Comparison of ENCODE assay signal across 22 cellular contexts in the genomic region with DNA sequence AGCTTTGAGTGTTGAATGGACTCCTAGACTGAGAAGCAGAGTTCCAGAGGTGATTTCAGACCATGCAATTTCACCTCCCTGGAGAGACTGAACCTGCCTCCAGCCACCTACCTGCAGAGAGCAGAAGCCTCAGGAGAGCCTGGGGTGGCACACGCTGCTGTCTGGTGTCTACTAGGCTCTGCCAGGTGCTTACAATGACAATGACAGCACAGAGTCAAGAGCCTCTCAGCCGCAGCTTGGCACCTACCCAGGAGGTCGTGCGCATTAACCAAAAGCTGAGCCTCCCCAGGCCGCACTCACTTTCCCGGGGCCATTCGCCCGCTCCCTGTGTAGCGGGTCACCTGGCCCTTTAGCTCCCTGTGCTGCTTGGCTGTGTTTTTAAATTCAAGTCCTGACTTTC.
DNase-seq lines count a peak whose midpoint lies in the region; ATAC-seq and TF ChIP-seq lines count a peak whose summit lies in the region.
"Had no signal": no experiment of that assay in that cellular context is flagged by ENCODE, and none has a peak within 500 bp of the region (broad histone marks: within the 10 kb centered on the region; RNA-seq: fewer than 3 reads in every experiment).

No MANE protein-coding gene starts in this region.

- ATAC-seq in left cardiac atrium, result peak; percentile 29 to 55
- ATAC-seq: gastrocnemius medialis, left colon had no signal

- TF ChIP-seq RAD21 in SK-N-SH (IDR thresholded peaks at IDR 0.05; ENCODE audit: low read length), result no peak

- POLR2A ChIA-PET in SK-N-SH (lab: Yijun Ruan, JAX), result interaction anchor here (0.6 kb wide), 1 partner anchor 1202 kb away, joined by 3 read pairs; no protein-coding TSS in a partner anchor

- TF ChIP-seq EP300 in SK-N-SH (IDR thresholded peaks at IDR 0.05; ENCODE audit: borderline replicate concordance in 1 of 2, low read depth in 1 of 2, low read length in 1 of 2), result no peak

- no peaks in the 10 kb centered on the region for H3F3A ChIP-seq in SK-N-SH (replicated peaks; ENCODE audit: insufficient read depth)

- no peaks in the 10 kb centered on the region for H3K9me3 ChIP-seq in SK-N-SH
- H3K9me3 ChIP-seq: gastrocnemius medialis had no signal

- no peak for TF ChIP-seq CTCF in SK-N-SH (IDR thresholded peaks at IDR 0.05)

- H3K9me2 ChIP-seq in SK-N-SH, result no peaks in the 10 kb centered on the region

- H3K36me3 ChIP-seq in SK-N-SH (replicated peaks in 1 of 2; ENCODE audit: control insufficient read depth in 1 of 2, insufficient read depth in 2 of 2, low read length in 1 of 2), result peaks cover 3 to 5% of the 10 kb centered on the region in 2 experiments
- H3K36me3 ChIP-seq: gastrocnemius medialis had no signal

- no peaks in the 10 kb centered on the region; a peak in 1 of 4 replicates for H3K4me1 ChIP-seq in SK-N-SH (ENCODE audit: control insufficient read depth in 1 of 2, insufficient read depth in 2 of 2, low read depth in 1 of 2, low read length in 1 of 2)

- H3K79me2 ChIP-seq in SK-N-SH (ENCODE audit: insufficient read depth), result no peaks in the 10 kb centered on the region

- H3K27me3 ChIP-seq in SK-N-SH (ENCODE audit: insufficient read depth), result no peaks in the 10 kb centered on the region

- no peak overlapping the region for H3K9ac ChIP-seq in SK-N-SH

- H3K4me2 ChIP-seq in SK-N-SH, result no peak overlapping the region

- no peaks in the 10 kb centered on the region for H4K20me1 ChIP-seq in SK-N-SH (ENCODE audit: insufficient read depth)

- intact Hi-C loops in left cardiac atrium (cut with DNase I), result loop anchor here in 1 of 2 donors (5.0 kb wide), 1 partner anchor 61 kb away; a partner anchor contains a TSS

- H3K27ac ChIP-seq in SK-N-SH (ENCODE audit: low read depth in 2 of 2, low read length in 1 of 2), result no peak overlapping the region
- H3K27ac ChIP-seq: gastrocnemius medialis had no signal

- H3K4me3 ChIP-seq in SK-N-SH (ENCODE audit: low read depth in 2 of 2, low read length in 1 of 2), result no peak overlapping the region
- H3K4me3 ChIP-seq: dorsolateral prefrontal cortex, gastrocnemius medialis had no signal

- CTCF ChIA-PET in SK-N-SH (lab: Yijun Ruan, JAX), result interaction anchor here (1.2 to 3.9 kb wide), 3 partner anchors 8 to 83 kb away, joined by 3 to 24 read pairs (median 7); no protein-coding TSS in a partner anchor

- DNase-seq in D341Med (ENCODE audit: low spot score) (peak; percentile 25), NCI-H128 (lab: John Stamatoyannopoulos, UW; ENCODE audit: unreplicated experiment) (peak; percentile 49), NCI-H345 (lab: John Stamatoyannopoulos, UW) (peak; percentile 97), left cardiac atrium (peak; percentile 60), superior temporal gyrus (ENCODE audit: extremely low spot score) (no peak), epidermal melanocyte (ENCODE audit: insufficient read length, low spot score) (no peak), SK-N-SH (no peak), NK-92 (lab: John Stamatoyannopoulos, UW; ENCODE audit: unreplicated experiment) (no peak)
- DNase-seq: activated CD4-positive, alpha-beta T cell treated with anti-CD3 and anti-CD28 coated beads, Interleukin-2, amount 50 U/mL, for 48 hours; activated naive CD4-positive, alpha-beta T cell treated with anti-CD3 and anti-CD28 coated beads, Interleukin-2, amount 10 ng/mL, durations not matched to agents 7 days and 5 days; activated T-cell treated with anti-CD3 and anti-CD28 coated beads, Interleukin-2, amount 50 U/mL, for 24 hours; anterior cingulate cortex; CD4-positive, CD25-positive, alpha-beta regulatory T cell; central memory CD4-positive, alpha-beta T cell; erythroblast; gastrocnemius medialis; IMR-90; left colon; NCI-H2227 treated with DMSO at 0.1 percent for 48 hours; small intestine; T-helper 1 cell had no signal

- 87% methylated on average over 8 of the region's 9 CpGs for WGBS in SK-N-SH (ENCODE audit: low lambda C conversion rate)

- H2AFZ ChIP-seq in SK-N-SH (ENCODE audit: low read depth), result no peak overlapping the region

TF ChIP-seq in SK-N-SH, 30 proteins besides CTCF, POLR2A, EP300 and RAD21:
- TF ChIP-seq NFIC (IDR thresholded peaks at IDR 0.05; ENCODE audit: borderline replicate concordance) (no peak), FOXJ3 (CRISPR knock-in tag; IDR thresholded peaks at IDR 0.05) (no peak), POLR2AphosphoS5 (IDR thresholded peaks at IDR 0.05; ENCODE audit: low read depth, low read length) (no peak), GATA2 (CRISPR knock-in tag; IDR thresholded peaks at IDR 0.05) (no peak), TAF1 (IDR thresholded peaks at IDR 0.05; ENCODE audit: borderline replicate concordance, low read depth, low read length) (no peak), MXI1 (IDR thresholded peaks at IDR 0.05; ENCODE audit: low read depth, low read length) (no peak), RXRA (IDR thresholded peaks at IDR 0.05; ENCODE audit: borderline replicate concordance, low read depth) (no peak), RCOR1 (IDR thresholded peaks at IDR 0.05; ENCODE audit: low read length) (no peak), MEF2A (IDR thresholded peaks at IDR 0.05; ENCODE audit: borderline replicate concordance, low read depth) (no peak), ELF1 (IDR thresholded peaks at IDR 0.05) (no peak), JUND (IDR thresholded peaks at IDR 0.05) (no peak), YY1 (IDR thresholded peaks at IDR 0.05; ENCODE audit: low read depth) (no peak), RFX5 (IDR thresholded peaks at IDR 0.05; ENCODE audit: low read length) (no peak), CHD2 (IDR thresholded peaks at IDR 0.05; ENCODE audit: low read length, partially characterized antibody) (no peak), GABPA (IDR thresholded peaks at IDR 0.05; ENCODE audit: low read depth) (no peak), FOXM1 (IDR thresholded peaks at IDR 0.05; ENCODE audit: low read depth) (no peak)
- TF ChIP-seq, protein P1, sequence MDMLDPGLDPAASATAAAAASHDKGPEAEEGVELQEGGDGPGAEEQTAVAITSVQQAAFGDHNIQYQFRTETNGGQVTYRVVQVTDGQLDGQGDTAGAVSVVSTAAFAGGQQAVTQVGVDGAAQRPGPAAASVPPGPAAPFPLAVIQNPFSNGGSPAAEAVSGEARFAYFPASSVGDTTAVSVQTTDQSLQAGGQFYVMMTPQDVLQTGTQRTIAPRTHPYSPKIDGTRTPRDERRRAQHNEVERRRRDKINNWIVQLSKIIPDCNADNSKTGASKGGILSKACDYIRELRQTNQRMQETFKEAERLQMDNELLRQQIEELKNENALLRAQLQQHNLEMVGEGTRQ (IDR thresholded peaks at IDR 0.05; ENCODE audit: borderline replicate concordance, low read depth, low read length), result no peak
- TF ChIP-seq, protein P2, sequence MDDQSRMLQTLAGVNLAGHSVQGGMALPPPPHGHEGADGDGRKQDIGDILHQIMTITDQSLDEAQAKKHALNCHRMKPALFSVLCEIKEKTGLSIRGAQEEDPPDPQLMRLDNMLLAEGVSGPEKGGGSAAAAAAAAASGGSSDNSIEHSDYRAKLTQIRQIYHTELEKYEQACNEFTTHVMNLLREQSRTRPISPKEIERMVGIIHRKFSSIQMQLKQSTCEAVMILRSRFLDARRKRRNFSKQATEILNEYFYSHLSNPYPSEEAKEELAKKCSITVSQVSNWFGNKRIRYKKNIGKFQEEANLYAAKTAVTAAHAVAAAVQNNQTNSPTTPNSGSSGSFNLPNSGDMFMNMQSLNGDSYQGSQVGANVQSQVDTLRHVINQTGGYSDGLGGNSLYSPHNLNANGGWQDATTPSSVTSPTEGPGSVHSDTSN (IDR thresholded peaks at IDR 0.05), result no peak
- TF ChIP-seq, protein P3, sequence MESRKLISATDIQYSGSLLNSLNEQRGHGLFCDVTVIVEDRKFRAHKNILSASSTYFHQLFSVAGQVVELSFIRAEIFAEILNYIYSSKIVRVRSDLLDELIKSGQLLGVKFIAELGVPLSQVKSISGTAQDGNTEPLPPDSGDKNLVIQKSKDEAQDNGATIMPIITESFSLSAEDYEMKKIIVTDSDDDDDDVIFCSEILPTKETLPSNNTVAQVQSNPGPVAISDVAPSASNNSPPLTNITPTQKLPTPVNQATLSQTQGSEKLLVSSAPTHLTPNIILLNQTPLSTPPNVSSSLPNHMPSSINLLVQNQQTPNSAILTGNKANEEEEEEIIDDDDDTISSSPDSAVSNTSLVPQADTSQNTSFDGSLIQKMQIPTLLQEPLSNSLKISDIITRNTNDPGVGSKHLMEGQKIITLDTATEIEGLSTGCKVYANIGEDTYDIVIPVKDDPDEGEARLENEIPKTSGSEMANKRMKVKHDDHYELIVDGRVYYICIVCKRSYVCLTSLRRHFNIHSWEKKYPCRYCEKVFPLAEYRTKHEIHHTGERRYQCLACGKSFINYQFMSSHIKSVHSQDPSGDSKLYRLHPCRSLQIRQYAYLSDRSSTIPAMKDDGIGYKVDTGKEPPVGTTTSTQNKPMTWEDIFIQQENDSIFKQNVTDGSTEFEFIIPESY (IDR thresholded peaks at IDR 0.05; ENCODE audit: borderline replicate concordance, low read depth), result no peak

Comparison
In these comparisons a context has a peak if more than half of its experiments do, and no peak if none do; other contexts are left out.
1. DNase-seq: peak in D341Med (single experiment), NCI-H128 (single experiment), NCI-H345 (single experiment) and left cardiac atrium (single experiment); none in superior temporal gyrus (single experiment), epidermal melanocyte (single experiment), SK-N-SH (single experiment) and NK-92 (single experiment).